In the genomic region with DNA sequence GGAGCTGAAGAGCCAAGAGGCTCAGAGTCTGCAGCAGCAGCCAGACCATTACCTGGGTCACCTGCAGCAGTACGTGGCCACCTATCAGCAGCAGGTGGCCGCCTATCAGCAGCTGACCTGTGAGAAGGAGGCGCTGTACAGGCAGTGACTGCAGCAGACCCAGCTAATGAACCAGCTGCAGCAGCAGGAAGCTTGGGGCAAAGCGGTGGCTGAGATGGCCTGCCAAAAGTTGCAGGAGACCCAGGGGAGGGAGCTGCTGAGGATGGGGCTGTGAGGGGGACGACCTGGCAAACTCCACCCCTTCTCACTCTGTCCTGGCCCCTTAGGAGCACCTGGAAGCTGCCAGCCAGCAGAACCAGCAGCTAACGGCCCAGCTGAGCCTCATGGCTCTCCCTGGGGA, we compare ENCODE assay signal across 2 cellular contexts. TPM values are rescaled to one million over a fixed set of nuclear protein-coding genes. Genes with fewer than 3 reads are reported as not detected.
"Had no signal": no experiment of that assay in that cellular context is flagged by ENCODE, and none has a peak within 500 bp of the region (broad histone marks: within the 10 kb centered on the region; RNA-seq: fewer than 3 reads in every experiment).

No MANE protein-coding gene starts in this region.

RNA-seq across cellular contexts. Expression of gene GOLGA8H, which starts 8.4 kb away (rescaled TPM):
- total RNA-seq: hepatocyte, left ventricle myocardium superior had no signal
